In genomic region chr2:8550481-8550880, GRCh38 we compare ENCODE assay signal across 17 cellular contexts.
A peak's percentile ranks its signal among the peaks of the same experiment; 100 is the strongest.
DNase-seq lines count a peak whose midpoint lies in the region; ATAC-seq and TF ChIP-seq lines count a peak whose summit lies in the region.
"Had no signal": no experiment of that assay in that cellular context is flagged by ENCODE, and none has a peak within 500 bp of the region (broad histone marks: within the 10 kb centered on the region; RNA-seq: fewer than 3 reads in every experiment).

No MANE protein-coding gene starts in this region.

- H4K91ac ChIP-seq in mesenchymal stem cell (ENCODE audit: low read length), result peak overlapping the region; percentile 23

- no peaks in the 10 kb centered on the region for H3K9me2 ChIP-seq in OCI-LY7 (ENCODE audit: insufficient read depth, low read length)

- H2BK12ac ChIP-seq in mesenchymal stem cell (ENCODE audit: low read length in 2 of 2), result no peak overlapping the region

- H3K9ac ChIP-seq in mesenchymal stem cell (ENCODE audit: low read length), result no peak overlapping the region
- H3K9ac ChIP-seq: BLaER1 treated with 17β-estradiol and CSF1 and Interleukin-3, amounts not matched to agents 10 nM and 100 nM had no signal

- no peaks in the 10 kb centered on the region for H3K79me1 ChIP-seq in mesenchymal stem cell (replicated peaks; ENCODE audit: low read length, poor library complexity, severe bottlenecking)

- no peaks in the 10 kb centered on the region for H3K27me3 Mint-ChIP-seq in activated CD8-positive, alpha-beta memory T cell treated with anti-CD3 and anti-CD28 coated beads, Interleukin-2, amount 10 ng/mL, durations not matched to agents 7 days and 5 days

- no peak overlapping the region for H3K27ac Mint-ChIP-seq in activated CD8-positive, alpha-beta memory T cell treated with anti-CD3 and anti-CD28 coated beads, Interleukin-2, amount 10 ng/mL, durations not matched to agents 7 days and 5 days

- H2AFZ ChIP-seq in OCI-LY7 (ENCODE audit: low read length) (no peak overlapping the region), mesenchymal stem cell (ENCODE audit: low read depth, low read length) (no peak overlapping the region)

- BruUV-seq in OCI-LY7 (replicated peaks; lab: Mats Ljungman, UMichigan), result no TSS peak

- H3K4ac ChIP-seq in mesenchymal stem cell (ENCODE audit: low read depth in 1 of 2, low read length in 2 of 2), result no peak overlapping the region

- peaks cover 99% of the 10 kb centered on the region for H3K4me1 ChIP-seq in OCI-LY7 (ENCODE audit: insufficient read depth, low read length, poor library complexity, severe bottlenecking)
- H3K4me1 ChIP-seq in mesenchymal stem cell (ENCODE audit: control insufficient read depth, insufficient read depth, low read depth, low read length), result peaks cover 6% of the 10 kb centered on the region

- H4K20me1 ChIP-seq in OCI-LY7 (ENCODE audit: insufficient read depth, low read length), result no peaks in the 10 kb centered on the region
- H4K20me1 ChIP-seq: BLaER1 treated with 17β-estradiol and CSF1 and Interleukin-3, amounts not matched to agents 10 nM and 100 nM had no signal

- POLR2A ChIA-PET in OCI-LY7 (lab: Charles Lee), result interaction anchor here (0.5 to 9.8 kb wide), 9 partner anchors 19 to 1583 kb away, joined by 3 to 168 read pairs (median 5); partner anchors contain the start of gene ID2

- no peak for TF ChIP-seq CTCF in OCI-LY7 (conservative IDR thresholded peaks at IDR 0.05; ENCODE audit: low read length)

- no peak overlapping the region for H3K18ac ChIP-seq in mesenchymal stem cell (ENCODE audit: low read depth in 1 of 2, low read length in 2 of 2)

- no peak for ATAC-seq in activated CD8-positive, alpha-beta memory T cell treated with anti-CD3 and anti-CD28 coated beads, Interleukin-2, amount 10 ng/mL, durations not matched to agents 7 days and 5 days
- ATAC-seq in HG03521 (IDR thresholded peaks at IDR 0.05; ENCODE audit: unreplicated experiment) (no peak), HG03439 (IDR thresholded peaks at IDR 0.05; ENCODE audit: unreplicated experiment) (no peak)

- peak; percentile 47 for DNase-seq in activated CD8-positive, alpha-beta memory T cell treated with anti-CD3 and anti-CD28 coated beads, Interleukin-2, amount 50 U/mL, for 48 hours
- no peak for DNase-seq in activated CD8-positive, alpha-beta memory T cell treated with anti-CD3 and anti-CD28 coated beads, Interleukin-2, amount 10 ng/mL, durations not matched to agents 7 days and 5 days
- DNase-seq in OCI-LY7 (ENCODE audit: low spot score) (no peak), mesenchymal stem cell (no peak), superior temporal gyrus (ENCODE audit: extremely low spot score) (no peak)
- peak; percentile 23 for DNase-seq in stimulated activated CD8-positive, alpha-beta memory T cell treated with anti-CD3 and anti-CD28 coated beads, Interleukin-4, amount 100 ng/mL, for 48 hours
- DNase-seq: 8988T, DMS153, H7, IMR-90, Kasumi-1, NCI-H1930, NCI-H2171 treated with DMSO at 0.1 percent for 48 hours, NCI-H774 had no signal

- no peak overlapping the region for H2AK5ac ChIP-seq in mesenchymal stem cell (ENCODE audit: low read length, severe bottlenecking)

- 92% methylated on average over 10 of the region's 10 CpGs for WGBS in mesenchymal stem cell

- CTCF ChIA-PET in activated CD8-positive, alpha-beta memory T cell treated with anti-CD3 and anti-CD28 coated beads, Interleukin-2, amount 10 ng/mL, durations not matched to agents 7 days and 5 days (lab: Charles Lee), result interaction anchor here (0.8 kb wide), 1 partner anchor 63 kb away, joined by 3 read pairs; no protein-coding TSS in a partner anchor
- CTCF ChIA-PET in OCI-LY7 (lab: Charles Lee; ENCODE audit: unreplicated experiment), result interaction anchor here (1.0 to 2.3 kb wide), 3 partner anchors 22 to 31 kb away, joined by 3 to 6 read pairs (median 4); no protein-coding TSS in a partner anchor

- H3K4me2 ChIP-seq in OCI-LY7 (ENCODE audit: low read length) (peak overlapping the region; percentile 85; the same call in 1 of the 2 replicates), mesenchymal stem cell (ENCODE audit: low read length, poor library complexity, severe bottlenecking) (no peak overlapping the region)

- no peak overlapping the region for H2BK5ac ChIP-seq in mesenchymal stem cell (ENCODE audit: low read depth, low read length, poor library complexity, severe bottlenecking)

- no peak overlapping the region for H3K4me3 Mint-ChIP-seq in activated CD8-positive, alpha-beta memory T cell treated with anti-CD3 and anti-CD28 coated beads, Interleukin-2, amount 10 ng/mL, durations not matched to agents 7 days and 5 days

- H2BK15ac ChIP-seq in mesenchymal stem cell (ENCODE audit: low read depth, poor library complexity, severe bottlenecking), result no peak overlapping the region

- H3K36me3 Mint-ChIP-seq in activated CD8-positive, alpha-beta memory T cell treated with anti-CD3 and anti-CD28 coated beads, Interleukin-2, amount 10 ng/mL, durations not matched to agents 7 days and 5 days, result no peaks in the 10 kb centered on the region

- peak overlapping the region; percentile 39 for H4K8ac ChIP-seq in mesenchymal stem cell (ENCODE audit: low read length)

- peaks cover 46% of the 10 kb centered on the region for H3K79me2 ChIP-seq in OCI-LY7 (ENCODE audit: insufficient read depth, low read depth, low read length)

- peaks cover 6% of the 10 kb centered on the region; the same call in 1 of the 2 replicates for H3K9me3 ChIP-seq in OCI-LY7 (ENCODE audit: low read length)
- H3K9me3 ChIP-seq in mesenchymal stem cell (ENCODE audit: control insufficient read depth, low read length), result no peaks in the 10 kb centered on the region

- H3K23ac ChIP-seq in mesenchymal stem cell (ENCODE audit: low read length in 2 of 2), result no peak overlapping the region

- H3K27ac ChIP-seq in OCI-LY7 (ENCODE audit: low read depth, low read length, poor library complexity, severe bottlenecking) (peak overlapping the region; percentile 98), mesenchymal stem cell (ENCODE audit: low read length, poor library complexity, severe bottlenecking) (no peak overlapping the region)

- peak overlapping the region; percentile 62 for H3K4me3 ChIP-seq in OCI-LY7 (ENCODE audit: low read depth, low read length, poor library complexity, severe bottlenecking)
- H3K4me3 ChIP-seq in mesenchymal stem cell (ENCODE audit: insufficient read depth in 1 of 2, low read depth in 1 of 2, low read length in 2 of 2), result no peak overlapping the region
- H3K4me3 ChIP-seq: BLaER1 treated with 17β-estradiol and CSF1 and Interleukin-3, amounts not matched to agents 10 nM and 100 nM had no signal

- no peak overlapping the region for H3K14ac ChIP-seq in mesenchymal stem cell (ENCODE audit: low read length in 2 of 2)

- intact Hi-C loops in OCI-LY7 (cut with micrococcal nuclease; ENCODE audit: unreplicated experiment), result no loop called here

- H3K27me3 ChIP-seq in mesenchymal stem cell (ENCODE audit: control insufficient read depth in 1 of 2, insufficient read depth in 1 of 2, low read length in 2 of 2), result no peaks in the 10 kb centered on the region
- H3K27me3 ChIP-seq: BLaER1 treated with 17β-estradiol and CSF1 and Interleukin-3, amounts not matched to agents 10 nM and 100 nM had no signal

- no peaks in the 10 kb centered on the region for H3K9me3 Mint-ChIP-seq in activated CD8-positive, alpha-beta memory T cell treated with anti-CD3 and anti-CD28 coated beads, Interleukin-2, amount 10 ng/mL, durations not matched to agents 7 days and 5 days (ENCODE audit: low read depth)

- H2BK120ac ChIP-seq in mesenchymal stem cell (ENCODE audit: low read depth, low read length), result no peak overlapping the region

- peaks cover 36% of the 10 kb centered on the region for H3K4me1 Mint-ChIP-seq in activated CD8-positive, alpha-beta memory T cell treated with anti-CD3 and anti-CD28 coated beads, Interleukin-2, amount 10 ng/mL, durations not matched to agents 7 days and 5 days

- H3K36me3 ChIP-seq in OCI-LY7 (ENCODE audit: insufficient read depth, low read length) (peaks cover 32% of the 10 kb centered on the region), mesenchymal stem cell (ENCODE audit: control insufficient read depth in 1 of 2, insufficient read depth in 2 of 2, low read depth in 1 of 2, low read length in 2 of 2) (no peaks in the 10 kb centered on the region)
- H3K36me3 ChIP-seq: BLaER1 treated with 17β-estradiol and CSF1 and Interleukin-3, amounts not matched to agents 10 nM and 100 nM had no signal

Comparison
In these comparisons a context has a peak if more than half of its experiments do, and no peak if none do; other contexts are left out.
1. DNase-seq: peak in activated CD8-positive, alpha-beta memory T cell treated with anti-CD3 and anti-CD28 coated beads, Interleukin-2, amount 50 U/mL, for 48 hours (single experiment) and stimulated activated CD8-positive, alpha-beta memory T cell treated with anti-CD3 and anti-CD28 coated beads, Interleukin-4, amount 100 ng/mL, for 48 hours (single experiment); none in activated CD8-positive, alpha-beta memory T cell treated with anti-CD3 and anti-CD28 coated beads, Interleukin-2, amount 10 ng/mL, durations not matched to agents 7 days and 5 days (single experiment), OCI-LY7 (single experiment), mesenchymal stem cell (single experiment) and superior temporal gyrus (single experiment).